In genomic region chr1:82485591-82486369, GRCh38 we compare ENCODE assay signal across 11 cellular contexts.
A peak's percentile ranks its signal among the peaks of the same experiment; 100 is the strongest.
DNase-seq lines count a peak whose midpoint lies in the region; ATAC-seq and TF ChIP-seq lines count a peak whose summit lies in the region.
"Had no signal": no experiment of that assay in that cellular context is flagged by ENCODE, and none has a peak within 500 bp of the region (broad histone marks: within the 10 kb centered on the region; RNA-seq: fewer than 3 reads in every experiment).

No MANE protein-coding gene starts in this region.

- intact Hi-C loops in adrenal gland (cut with DNase I) (no loop called here), right cardiac atrium (cut with DNase I) (no loop called here), sigmoid colon (cut with DNase I) (no loop called here)

- TF ChIP-seq CTCF in adrenal gland (IDR thresholded peaks at IDR 0.05) (no peak), sigmoid colon (IDR thresholded peaks at IDR 0.05) (no peak)

- H3K36me3 ChIP-seq in adrenal gland (replicated peaks in 1 of 2) = no peaks in the 10 kb centered on the region
- H3K36me3 ChIP-seq in sigmoid colon = no peaks in the 10 kb centered on the region
- H3K36me3 ChIP-seq: SJCRH30 had no signal

- no peak for TF ChIP-seq EP300 in sigmoid colon (IDR thresholded peaks at IDR 0.05)

- H3K4me1 ChIP-seq in adrenal gland (replicated peaks in 1 of 2) = peaks cover 0 to 4% of the 10 kb centered on the region in 2 donors
- no peaks in the 10 kb centered on the region for H3K4me1 ChIP-seq in right cardiac atrium (ENCODE audit: control insufficient read depth, insufficient read depth, low read length)
- peaks cover 0 to 13% (median 2%) of the 10 kb centered on the region in 4 donors for H3K4me1 ChIP-seq in sigmoid colon
- H3K4me1 ChIP-seq: SJCRH30 had no signal

- no peak overlapping the region for H3K27ac ChIP-seq in adrenal gland
- H3K27ac ChIP-seq in right cardiac atrium (ENCODE audit: low read length) = no peak overlapping the region
- peak overlapping the region in 2 of 4 donors; percentile 3 to 15 for H3K27ac ChIP-seq in sigmoid colon
- H3K27ac ChIP-seq: SJCRH30 had no signal

- DNase-seq in HS-5 (ENCODE audit: low read depth) (peak; percentile 35), adrenal gland (peak; percentile 25 to 61 (median 33)), right cardiac atrium (peak; percentile 31 to 74 (median 53)), sigmoid colon (peak; percentile 75), SIG-M5 (lab: John Stamatoyannopoulos, UW) (no peak), SKM-1 treated with dmso at 0.1 percent for 144 hours (lab: John Stamatoyannopoulos, UW; ENCODE audit: unreplicated experiment) (no peak)
- DNase-seq: foreskin melanocyte, SJCRH30 had no signal

- WGBS in adrenal gland, 4 donors = 59 to 64% (median 62%) methylated on average over 4 of the region's 4 CpGs
- WGBS in right cardiac atrium = 76% methylated on average over 4 of the region's 4 CpGs
- WGBS in sigmoid colon, 2 donors = 75 to 84% methylated on average over 4 of the region's 4 CpGs

- H3K27me3 ChIP-seq in adrenal gland (no peaks in the 10 kb centered on the region), right cardiac atrium (ENCODE audit: control insufficient read depth, insufficient read depth) (no peaks in the 10 kb centered on the region), sigmoid colon (no peaks in the 10 kb centered on the region)
- H3K27me3 ChIP-seq: SJCRH30 had no signal

- no peak for TF ChIP-seq POLR2A in adrenal gland (IDR thresholded peaks at IDR 0.05)
- TF ChIP-seq POLR2A in sigmoid colon (IDR thresholded peaks at IDR 0.05) = no peak

- H3K4me3 ChIP-seq in adrenal gland = no peak overlapping the region
- H3K4me3 ChIP-seq in right cardiac atrium (ENCODE audit: low read length) = no peak overlapping the region
- H3K4me3 ChIP-seq in sigmoid colon = no peak overlapping the region
- H3K4me3 ChIP-seq: K562, SJCRH30 had no signal

- H3K9me3 ChIP-seq in adrenal gland (replicated peaks in 1 of 3) (no peaks in the 10 kb centered on the region), right cardiac atrium (ENCODE audit: control insufficient read depth, low read length) (no peaks in the 10 kb centered on the region), sigmoid colon (peaks cover 0 to 2% (median 0%) of the 10 kb centered on the region in 4 donors)
- H3K9me3 ChIP-seq: SJCRH30 had no signal

- ATAC-seq in right cardiac atrium = peak; percentile 65 to 81
- ATAC-seq in HG03039 (IDR thresholded peaks at IDR 0.05; ENCODE audit: unreplicated experiment) = no peak
- no peak for ATAC-seq in GM18519 (IDR thresholded peaks at IDR 0.05; ENCODE audit: low FRiP score, unreplicated experiment)
- ATAC-seq: K562 had no signal

Comparison
In these comparisons a context has a peak if more than half of its experiments do, and no peak if none do; other contexts are left out.
1. DNase-seq: peak in HS-5 (single experiment), adrenal gland (7 of 7), right cardiac atrium (3 of 3) and sigmoid colon (single experiment); none in SIG-M5 (single experiment) and SKM-1 treated with dmso at 0.1 percent for 144 hours (single experiment).
2. ATAC-seq: peak in right cardiac atrium (2 of 2); none in HG03039 (single experiment) and GM18519 (single experiment).